26 cellular contexts compared by ENCODE assay signal in genomic region chrX:129144172-129145038, GRCh38.
DNase-seq lines count a peak whose midpoint lies in the region; ATAC-seq, FAIRE-seq and TF ChIP-seq lines count a peak whose summit lies in the region.
"Had no signal": no experiment of that assay in that cellular context is flagged by ENCODE, and none has a peak within 500 bp of the region (broad histone marks: within the 10 kb centered on the region; RNA-seq: fewer than 3 reads in every experiment).

No MANE protein-coding gene starts in this region.

- no peak for DNase-seq in WTC11 (ENCODE audit: low spot score)
- no peak for DNase-seq in osteocyte (ENCODE audit: extremely low spot score, unreplicated experiment)
- DNase-seq in mesothelial cell of epicardium (ENCODE audit: low spot score in 2 of 2, unreplicated experiment in 2 of 2) = no peak
- no peak for DNase-seq in globus pallidus (ENCODE audit: low spot score)
- no peak for DNase-seq in GM10266 (ENCODE audit: extremely low spot score)
- DNase-seq: activated CD4-positive, alpha-beta T cell treated with anti-CD3 and anti-CD28 coated beads, Interleukin-2, amount 50 U/mL, for 48 hours; activated naive CD4-positive, alpha-beta T cell treated with anti-CD3 and anti-CD28 coated beads for 36 hours; AML-193; CD4-positive, alpha-beta T cell; colonic mucosa; DND-41; effector CD8-positive, alpha-beta T cell; left lung; MG63; naive thymus-derived CD8-positive, alpha-beta T cell; NCI-H2029 treated with DMSO at 0.1 percent for 48 hours; ovary; right cardiac atrium; T-helper 1 cell; tibial artery had no signal

- peaks cover 38% of the 10 kb centered on the region for H3K4me1 Mint-ChIP-seq in WTC11
- H3K4me1 Mint-ChIP-seq in osteocyte (ENCODE audit: unreplicated experiment) = peaks cover 37% of the 10 kb centered on the region
- H3K4me1 Mint-ChIP-seq in mesothelial cell of epicardium = no peaks in the 10 kb centered on the region
- H3K4me1 Mint-ChIP-seq: naive thymus-derived CD8-positive, alpha-beta T cell had no signal

- CTCF ChIA-PET in WTC11 (lab: Charles Lee) = no interaction called here

- POLR2A ChIA-PET in WTC11 (lab: Charles Lee) = no interaction called here

- ATAC-seq in GM18907 (IDR thresholded peaks at IDR 0.05; ENCODE audit: unreplicated experiment) = peak; percentile 68
- ATAC-seq in WTC11 = no peak
- ATAC-seq in HG03342 (IDR thresholded peaks at IDR 0.05; ENCODE audit: unreplicated experiment) = no peak
- ATAC-seq: K562; left lung; naive thymus-derived CD8-positive, alpha-beta T cell; right cardiac atrium had no signal

- TF ChIP-seq CTCF in WTC11 (IDR thresholded peaks at IDR 0.05) = no peak
- TF ChIP-seq CTCF in osteocyte (IDR thresholded peaks at IDR 0.05) = no peak
- no peak for TF ChIP-seq CTCF in mesothelial cell of epicardium (IDR thresholded peaks at IDR 0.05; ENCODE audit: unreplicated experiment)
- no peak for TF ChIP-seq CTCF in GM10266 (IDR thresholded peaks at IDR 0.05; ENCODE audit: control insufficient read depth, insufficient read depth, low read depth, missing control alignments)

- H3K27ac Mint-ChIP-seq in WTC11 = no peak overlapping the region
- peak overlapping the region; percentile 74 for H3K27ac Mint-ChIP-seq in osteocyte (ENCODE audit: unreplicated experiment)
- no peak overlapping the region for H3K27ac Mint-ChIP-seq in mesothelial cell of epicardium
- H3K27ac Mint-ChIP-seq: activated naive CD4-positive, alpha-beta T cell treated with anti-CD3 and anti-CD28 coated beads for 36 hours; activated T-helper 1 cell treated with anti-CD3 and anti-CD28 coated beads, Interleukin-12 subunit alpha, Interleukin-12 subunit beta, Interleukin-2, Interleukin-4 antibody, amounts not matched to agents 30 ng/mL and 10 ng/mL and 1 ng/mL, durations not matched to agents 14 hours and 24 hours and 36 hours; CD4-positive, alpha-beta T cell; naive thymus-derived CD8-positive, alpha-beta T cell had no signal

- H3K9me3 Mint-ChIP-seq in WTC11 (no peaks in the 10 kb centered on the region), osteocyte (ENCODE audit: unreplicated experiment) (no peaks in the 10 kb centered on the region), mesothelial cell of epicardium (no peaks in the 10 kb centered on the region)
- H3K9me3 Mint-ChIP-seq: activated naive CD4-positive, alpha-beta T cell treated with anti-CD3 and anti-CD28 coated beads for 36 hours; activated T-helper 1 cell treated with anti-CD3 and anti-CD28 coated beads, Interleukin-12 subunit alpha, Interleukin-12 subunit beta, Interleukin-2, Interleukin-4 antibody, amounts not matched to agents 30 ng/mL and 10 ng/mL and 1 ng/mL, durations not matched to agents 14 hours and 24 hours and 36 hours; CD4-positive, alpha-beta T cell; naive thymus-derived CD8-positive, alpha-beta T cell had no signal

- H3K36me3 Mint-ChIP-seq in WTC11 (no peaks in the 10 kb centered on the region), osteocyte (ENCODE audit: unreplicated experiment) (no peaks in the 10 kb centered on the region), mesothelial cell of epicardium (no peaks in the 10 kb centered on the region)
- H3K36me3 Mint-ChIP-seq: naive thymus-derived CD8-positive, alpha-beta T cell had no signal

- H3K4me3 Mint-ChIP-seq in WTC11 (no peak overlapping the region), osteocyte (ENCODE audit: unreplicated experiment) (no peak overlapping the region), mesothelial cell of epicardium (no peak overlapping the region)
- H3K4me3 Mint-ChIP-seq: activated naive CD4-positive, alpha-beta T cell treated with anti-CD3 and anti-CD28 coated beads for 36 hours; activated T-helper 1 cell treated with anti-CD3 and anti-CD28 coated beads, Interleukin-12 subunit alpha, Interleukin-12 subunit beta, Interleukin-2, Interleukin-4 antibody, amounts not matched to agents 30 ng/mL and 10 ng/mL and 1 ng/mL, durations not matched to agents 14 hours and 24 hours and 36 hours; CD4-positive, alpha-beta T cell; naive thymus-derived CD8-positive, alpha-beta T cell had no signal

- no peaks in the 10 kb centered on the region; the same call in 1 of the 2 replicates for H3K27me3 Mint-ChIP-seq in WTC11 (ENCODE audit: low read depth)
- H3K27me3 Mint-ChIP-seq in osteocyte (ENCODE audit: unreplicated experiment) = no peaks in the 10 kb centered on the region
- no peaks in the 10 kb centered on the region for H3K27me3 Mint-ChIP-seq in mesothelial cell of epicardium (ENCODE audit: low read depth)
- H3K27me3 Mint-ChIP-seq: CD4-positive, alpha-beta T cell had no signal

- FAIRE-seq in islet of Langerhans (lab: Jason Lieb, UNC) = peak; percentile 38
- FAIRE-seq: H1, K562 had no signal

TF ChIP-seq in WTC11, 78 proteins besides CTCF, POLR2A, EP300 and RAD21:
- TF ChIP-seq GABPB1 (CRISPR knock-in tag; IDR thresholded peaks at IDR 0.05) = peak; percentile 73
- no peak for TF ChIP-seq USF2 (CRISPR knock-in tag; IDR thresholded peaks at IDR 0.05)
